Comparison of ENCODE assay signal across 8 cellular contexts in genomic region chr19:47745010-47745901, GRCh38. TPM values are rescaled to one million over a fixed set of nuclear protein-coding genes. Genes with fewer than 3 reads are reported as not detected.
DNase-seq lines count a peak whose midpoint lies in the region; ATAC-seq and TF ChIP-seq lines count a peak whose summit lies in the region.

NOP53 (plus strand) TSS chr19:47745546; CDS start chr19:47745560, 14 bp downstream.

- no peaks in the 10 kb centered on the region for H3K27me3 ChIP-seq in mucosa of rectum (ENCODE audit: control insufficient read depth in 2 of 2, insufficient read depth in 2 of 2, low read length in 2 of 2)

- ATAC-seq in GM21619 (IDR thresholded peaks at IDR 0.05; ENCODE audit: unreplicated experiment), result peak; percentile 57

- TF ChIP-seq CTCF in epithelial cell of proximal tubule (conservative IDR thresholded peaks at IDR 0.05; ENCODE audit: low read depth, low read length), result no peak

- H3K36me3 ChIP-seq in mucosa of rectum (ENCODE audit: control insufficient read depth in 2 of 2, insufficient read depth in 2 of 2, low read length in 2 of 2), result peaks cover 16 to 26% of the 10 kb centered on the region in 2 donors

- H3K9me3 ChIP-seq in mucosa of rectum (ENCODE audit: control insufficient read depth in 2 of 2, low read length in 2 of 2), result no peaks in the 10 kb centered on the region

- DNase-seq in DMS 273 treated with DMSO at 0.1 percent for 48 hours (lab: John Stamatoyannopoulos, UW) (peak; percentile 93), KG1 (lab: John Stamatoyannopoulos, UW) (peak; percentile 96), epithelial cell of proximal tubule (ENCODE audit: low read depth) (peak; percentile 68)
- peak; percentile 96 for DNase-seq in activated T-cell treated with anti-CD3 and anti-CD28 coated beads, Interleukin-2, amount 50 U/mL, for 1 hour
- peak; percentile 93 to 96 for DNase-seq in stimulated activated CD8-positive, alpha-beta memory T cell treated with anti-CD3 and anti-CD28 coated beads, Interleukin-4, amount 100 ng/mL, for 4 hours (ENCODE audit: low read depth in 2 of 2, low spot score in 1 of 2)

- peaks cover 19 to 20% of the 10 kb centered on the region in 2 donors for H3K4me1 ChIP-seq in mucosa of rectum (ENCODE audit: control insufficient read depth in 2 of 2, insufficient read depth in 2 of 2, low read length in 2 of 2)

- peak within 1 kb of the TSS; percentile 94 to 95 for H3K27ac ChIP-seq in mucosa of rectum (ENCODE audit: low read depth in 2 of 2, low read length in 2 of 2)

- peak within 1 kb of the TSS; percentile 60 to 89 for H3K9ac ChIP-seq in mucosa of rectum (ENCODE audit: low read depth in 1 of 2, low read length in 2 of 2)

- H3K4me3 ChIP-seq in epithelial cell of proximal tubule (ENCODE audit: low read depth, low read length) (peak within 1 kb of the TSS; percentile 75), mucosa of rectum (ENCODE audit: low read length in 2 of 2) (peak within 1 kb of the TSS; percentile 75 to 85)

TF ChIP-seq in PFSK-1, 5 proteins besides CTCF, POLR2A, EP300 and RAD21:
- TF ChIP-seq SIN3A (IDR thresholded peaks at IDR 0.05; ENCODE audit: borderline replicate concordance, insufficient read depth, low read length) (no peak), TAF1 (IDR thresholded peaks at IDR 0.05; ENCODE audit: borderline replicate concordance, insufficient read depth, low read length) (peak; percentile 92), FOXP2 (optimal IDR thresholded peaks at IDR 0.05; ENCODE audit: borderline replicate concordance, extremely low read depth, extremely low read length, insufficient read depth) (no peak), POLR2AphosphoS5 (IDR thresholded peaks at IDR 0.05; ENCODE audit: low read depth, low read length) (peak; percentile 94), REST (IDR thresholded peaks at IDR 0.05; ENCODE audit: insufficient read depth in 1 of 2, low read depth in 2 of 2, low read length in 2 of 2) (0 out of 4 replicates have a peak, but pooled peaks of 1 of the 2 experiments have one; percentile 38)

RNA-seq across cellular contexts. Expression of gene NOP53, which starts in this region (rescaled TPM):
- 599 TPM for polyA plus RNA-seq in PFSK-1 (2012; ENCODE audit: insufficient read length, low read depth)
- 192 and 247 TPM in 2 replicates for total RNA-seq in epithelial cell of proximal tubule

Comparison
In these comparisons a context has a peak if more than half of its experiments do, and no peak if none do; other contexts are left out.
1. Peak in every context shown above with its lines: DNase-seq, ATAC-seq, H3K4me3 ChIP-seq and H3K27ac ChIP-seq.